In the genomic region with DNA sequence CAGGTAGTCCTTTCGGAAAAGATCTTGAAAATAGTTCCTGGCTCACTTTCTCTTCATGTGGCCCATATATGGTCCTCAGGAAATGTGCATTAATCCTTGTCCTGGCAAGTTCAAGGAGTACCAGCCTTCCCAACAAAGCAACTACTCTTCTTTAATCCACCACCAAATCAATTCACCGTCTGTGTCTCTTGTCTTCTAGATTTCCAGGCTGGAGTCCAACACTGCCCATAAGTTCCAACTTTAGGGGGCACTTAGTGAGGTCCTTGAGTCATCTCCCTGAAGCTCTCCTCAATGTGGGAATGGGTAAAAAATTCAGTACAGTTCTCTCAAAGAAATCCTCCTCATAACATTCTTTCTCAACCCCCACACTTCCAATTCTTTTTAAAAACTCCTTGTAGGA, we compare ENCODE assay signal across 25 cellular contexts. TPM values are rescaled to one million over a fixed set of nuclear protein-coding genes. Genes with fewer than 3 reads are reported as not detected.
"Had no signal": no experiment of that assay in that cellular context is flagged by ENCODE, and none has a peak within 500 bp of the region (broad histone marks: within the 10 kb centered on the region; RNA-seq: fewer than 3 reads in every experiment).

No MANE protein-coding gene starts in this region.

- H3K36me3 ChIP-seq: brain microvascular endothelial cell, esophagus squamous epithelium, WERI-Rb-1 had no signal

- DNase-seq: activated B cell treated with CpG ODN at 0.5 μM for 24 hours; activated CD4-positive, alpha-beta T cell treated with anti-CD3 and anti-CD28 coated beads for 48 hours; activated CD4-positive, alpha-beta T cell treated with anti-CD3 and anti-CD28 coated beads, Interleukin-2, amount 50 U/mL, for 1 hour; activated CD4-positive, alpha-beta T cell treated with anti-CD3 and anti-CD28 coated beads, Interleukin-2, amount 50 U/mL, for 48 hours; activated CD8-positive, alpha-beta memory T cell treated with anti-CD3 and anti-CD28 coated beads for 24 hours; activated CD8-positive, alpha-beta T cell treated with anti-CD3 and anti-CD28 coated beads for 36 hours; activated effector memory CD4-positive, alpha-beta T cell treated with Interleukin-2 at 50 U/mL for 16 hours; activated gamma-delta T cell treated with Interleukin-2 at 50 U/mL for 16 hours; activated naive CD4-positive, alpha-beta T cell treated with anti-CD3 and anti-CD28 coated beads, Interleukin-2, amount 50 U/mL, for 16 hours; activated naive CD4-positive, alpha-beta T cell treated with Interleukin-2 at 50 U/mL for 16 hours; activated T-cell treated with anti-CD3 and anti-CD28 coated beads, Interleukin-2, amount 50 U/mL, for 4 hours; amniotic stem cell; anterior cingulate cortex; brain microvascular endothelial cell; cortex of kidney; dermis blood vessel endothelial cell; effector CD4-positive, alpha-beta T cell; effector memory CD8-positive, alpha-beta T cell; erythroblast; esophagus squamous epithelium; head of caudate nucleus; T-helper 17 cell; T1000; WERI-Rb-1 had no signal

- H3K4me3 ChIP-seq: esophagus squamous epithelium had no signal

- H3K27me3 ChIP-seq: brain microvascular endothelial cell, esophagus squamous epithelium had no signal

- H3K4me1 ChIP-seq: esophagus squamous epithelium had no signal

- H3K9me3 ChIP-seq: esophagus squamous epithelium had no signal

- H3K27ac ChIP-seq: brain microvascular endothelial cell, esophagus squamous epithelium, WERI-Rb-1 had no signal

RNA-seq across cellular contexts. Expression of gene DAAM2, which starts 6.9 kb away (rescaled TPM):
- total RNA-seq: activated B cell treated with CpG ODN at 0.5 μM for 24 hours; activated CD8-positive, alpha-beta T cell treated with anti-CD3 and anti-CD28 coated beads for 36 hours; activated T-helper 17 cell treated with anti-CD3 and anti-CD28 coated beads, Interleukin-2, amount 50 U/mL, for 72 hours; T-helper 17 cell had no signal
